ENCODE assay signal across 17 cellular contexts in the genomic region with DNA sequence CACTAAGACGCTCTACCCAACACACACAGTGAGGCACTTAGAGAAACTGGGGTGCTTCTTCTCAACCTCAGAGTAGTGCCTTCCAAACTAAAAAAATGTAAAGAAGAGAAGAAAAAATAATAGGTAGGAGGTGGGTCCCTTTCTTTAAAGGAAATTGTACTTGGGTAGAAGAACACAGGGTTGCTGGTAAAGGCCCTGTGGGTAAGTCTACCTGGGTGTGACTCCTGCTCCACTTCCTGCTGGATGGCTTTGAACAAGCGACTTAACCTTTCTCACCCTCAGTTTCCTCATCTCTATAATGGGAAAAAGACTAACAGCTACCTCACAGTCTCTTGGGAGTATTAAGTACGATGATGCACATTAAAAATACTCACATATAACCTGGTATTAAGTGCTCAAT. TPM values are rescaled to one million over a fixed set of nuclear protein-coding genes. Genes with fewer than 3 reads are reported as not detected.
DNase-seq lines count a peak whose midpoint lies in the region; ATAC-seq, FAIRE-seq and TF ChIP-seq lines count a peak whose summit lies in the region.
"Had no signal": no experiment of that assay in that cellular context is flagged by ENCODE, and none has a peak within 500 bp of the region (broad histone marks: within the 10 kb centered on the region; RNA-seq: fewer than 3 reads in every experiment).

No MANE protein-coding gene starts in this region.

- no peak overlapping the region for H2BK5ac ChIP-seq in neuronal stem cell (ENCODE audit: low read length)

- 0% methylated on average over 3 of the region's 3 CpGs for WGBS in K562 (ENCODE audit: insufficient coverage, low coverage, missing lambda C conversion rate)
- no CpG with 5 or more reads among the region's 3 CpGs for WGBS in neuronal stem cell (ENCODE audit: extremely low coverage in 2 of 2, insufficient read length in 2 of 2, insufficient replicate concordance in 1 of 2), 2 donors

- H3K9ac ChIP-seq in BLaER1 (no peak overlapping the region), K562 (ENCODE audit: insufficient read depth in 1 of 2, low read depth in 2 of 2, low read length in 2 of 2) (no peak overlapping the region), neuronal stem cell (ENCODE audit: low read depth, low read length, poor library complexity) (no peak overlapping the region)

- H3K27ac ChIP-seq in BLaER1 (no peak overlapping the region), K562 (ENCODE audit: extremely low read depth, low read depth, low read length) (no peak overlapping the region), neuronal stem cell (replicated peaks; ENCODE audit: low read length) (no peak overlapping the region)
- no peak overlapping the region for H3K27ac ChIP-seq in CD4-positive, alpha-beta memory T cell (ENCODE audit: low read depth, low read length)

- H3K27ac Mint-ChIP-seq in activated CD4-positive, alpha-beta T cell treated with anti-CD3 and anti-CD28 coated beads, Interleukin-2, amount 10 ng/mL, durations not matched to agents 7 days and 5 days: peak overlapping the region; percentile 81
- peak overlapping the region; percentile 32 to 91 (median 64) for H3K27ac Mint-ChIP-seq in CD4-positive, alpha-beta memory T cell

- H4K8ac ChIP-seq in neuronal stem cell (ENCODE audit: low read depth, low read length): no peak overlapping the region

- H3K4me2 ChIP-seq in BLaER1 (peak overlapping the region; percentile 60), K562 (ENCODE audit: insufficient read depth, low read length) (no peak overlapping the region), neuronal stem cell (ENCODE audit: insufficient read depth, low read length, poor library complexity, severe bottlenecking) (no peak overlapping the region)

- H2BK120ac ChIP-seq in neuronal stem cell (ENCODE audit: low read depth, low read length): no peak overlapping the region

- H2BK15ac ChIP-seq in neuronal stem cell (ENCODE audit: low read length): no peak overlapping the region

- no peaks in the 10 kb centered on the region for H3K36me3 ChIP-seq in BLaER1
- no peaks in the 10 kb centered on the region for H3K36me3 ChIP-seq in CD4-positive, alpha-beta memory T cell (ENCODE audit: insufficient read depth, low read length)
- H3K36me3 ChIP-seq in K562 (ENCODE audit: control insufficient read depth, insufficient read depth, low read length): no peaks in the 10 kb centered on the region
- H3K36me3 ChIP-seq in neuronal stem cell (replicated peaks in 1 of 2; ENCODE audit: control insufficient read depth in 2 of 2, insufficient read depth in 2 of 2, low read length in 2 of 2): no peaks in the 10 kb centered on the region
- H3K36me3 ChIP-seq: HAP-1 had no signal

- no peak overlapping the region for H3K4ac ChIP-seq in neuronal stem cell (ENCODE audit: low read length)

- no peak overlapping the region for H3K4me3 Mint-ChIP-seq in activated CD4-positive, alpha-beta T cell treated with anti-CD3 and anti-CD28 coated beads, Interleukin-2, amount 10 ng/mL, durations not matched to agents 7 days and 5 days
- peak overlapping the region in 7 of 8 donors; percentile 30 to 69 (median 63) for H3K4me3 Mint-ChIP-seq in CD4-positive, alpha-beta memory T cell

- H3K4me1 ChIP-seq in BLaER1 (peaks cover 29% of the 10 kb centered on the region), K562 (replicated peaks in 1 of 2; ENCODE audit: control insufficient read depth in 2 of 2, insufficient read depth in 2 of 2, low read length in 2 of 2) (no peaks in the 10 kb centered on the region), neuronal stem cell (ENCODE audit: control insufficient read depth in 2 of 2, insufficient read depth in 1 of 2, low read depth in 1 of 2, low read length in 2 of 2) (no peaks in the 10 kb centered on the region)
- H3K4me1 ChIP-seq in CD4-positive, alpha-beta memory T cell (ENCODE audit: insufficient read depth, low read length): peaks cover 41% of the 10 kb centered on the region
- H3K4me1 ChIP-seq: HAP-1 had no signal

- H3K14ac ChIP-seq in neuronal stem cell (ENCODE audit: low read length): no peak overlapping the region

- H2BK12ac ChIP-seq in neuronal stem cell (ENCODE audit: low read length): no peak overlapping the region

- no peak overlapping the region for H4K91ac ChIP-seq in neuronal stem cell (ENCODE audit: low read depth, low read length, poor library complexity)

- no peaks in the 10 kb centered on the region for H3K9me3 Mint-ChIP-seq in activated CD4-positive, alpha-beta T cell treated with anti-CD3 and anti-CD28 coated beads, Interleukin-2, amount 10 ng/mL, durations not matched to agents 7 days and 5 days
- peaks cover 0 to 5% (median 0%) of the 10 kb centered on the region in 8 donors for H3K9me3 Mint-ChIP-seq in CD4-positive, alpha-beta memory T cell

- in situ Hi-C loops in K562 (cut with MboI): no loop called here

- H3K79me2 ChIP-seq in K562 (ENCODE audit: control insufficient read depth, insufficient read depth, low read length): no peaks in the 10 kb centered on the region

- FAIRE-seq in K562 (lab: Jason Lieb, UNC): no peak
- FAIRE-seq: H1, HepG2, HTR-8/SVneo had no signal

- no TSS peak for BruUV-seq in K562 (replicated peaks; lab: Mats Ljungman, UMichigan)

- H3K18ac ChIP-seq in neuronal stem cell (ENCODE audit: low read length): no peak overlapping the region

- H3K27me3 ChIP-seq in BLaER1 (no peaks in the 10 kb centered on the region), K562 (ENCODE audit: control insufficient read depth in 2 of 2, insufficient read depth in 2 of 2, low read length in 2 of 2) (no peaks in the 10 kb centered on the region), neuronal stem cell (ENCODE audit: control insufficient read depth in 3 of 3, insufficient read depth in 3 of 3, low read depth in 1 of 3, low read length in 3 of 3) (peaks cover 0 to 2% (median 0%) of the 10 kb centered on the region in 3 experiments)
- no peaks in the 10 kb centered on the region for H3K27me3 ChIP-seq in CD4-positive, alpha-beta memory T cell (ENCODE audit: insufficient read depth, low read length)

- H3K4me3 ChIP-seq in BLaER1: no peak overlapping the region
- H3K4me3 ChIP-seq in CD4-positive, alpha-beta memory T cell (ENCODE audit: low read length in 2 of 2): no peak overlapping the region
- H3K4me3 ChIP-seq in K562: no peak overlapping the region
- no peak overlapping the region for H3K4me3 ChIP-seq in neuronal stem cell (ENCODE audit: low read length in 2 of 2)
- H3K4me3 ChIP-seq: HAP-1 had no signal

- no peak overlapping the region for H3K23ac ChIP-seq in neuronal stem cell (ENCODE audit: low read depth, low read length, poor library complexity)

- H2AFZ ChIP-seq in K562 (ENCODE audit: low read depth, low read length): no peak overlapping the region
- no peak overlapping the region for H2AFZ ChIP-seq in neuronal stem cell (ENCODE audit: low read length)

- H3K36me3 Mint-ChIP-seq in activated CD4-positive, alpha-beta T cell treated with anti-CD3 and anti-CD28 coated beads, Interleukin-2, amount 10 ng/mL, durations not matched to agents 7 days and 5 days (ENCODE audit: low read depth): no peaks in the 10 kb centered on the region
- no peaks in the 10 kb centered on the region for H3K36me3 Mint-ChIP-seq in CD4-positive, alpha-beta memory T cell

- no peak for TF ChIP-seq RAD21 in K562 (CRISPR knock-in tag; conservative IDR thresholded peaks at IDR 0.05 in 1 of 2, IDR thresholded peaks at IDR 0.05 in 1 of 2)

- no peaks in the 10 kb centered on the region for H3K9me3 ChIP-seq in BLaER1
- H3K9me3 ChIP-seq in CD4-positive, alpha-beta memory T cell (ENCODE audit: control insufficient read depth in 1 of 2, low read length in 2 of 2): no peaks in the 10 kb centered on the region
- no peaks in the 10 kb centered on the region for H3K9me3 ChIP-seq in K562 (replicated peaks; ENCODE audit: control insufficient read depth, insufficient read depth, low read depth, low read length)
- H3K9me3 ChIP-seq in neuronal stem cell (replicated peaks in 1 of 2; ENCODE audit: control insufficient read depth in 2 of 2, insufficient read depth in 1 of 2, low read depth in 1 of 2, low read length in 2 of 2): no peaks in the 10 kb centered on the region
- H3K9me3 ChIP-seq: HAP-1 had no signal

- peaks cover 30% of the 10 kb centered on the region for H3K4me1 Mint-ChIP-seq in activated CD4-positive, alpha-beta T cell treated with anti-CD3 and anti-CD28 coated beads, Interleukin-2, amount 10 ng/mL, durations not matched to agents 7 days and 5 days
- H3K4me1 Mint-ChIP-seq in CD4-positive, alpha-beta memory T cell: peaks cover 44 to 78% (median 62%) of the 10 kb centered on the region in 4 donors

- no peak for TF ChIP-seq POLR2A in K562 (conservative IDR thresholded peaks at IDR 0.05)

- ATAC-seq in K562: no peak
- ATAC-seq: HepG2 had no signal

- no peak for TF ChIP-seq CTCF in K562 (IDR thresholded peaks at IDR 0.05 in 2 of 3, conservative IDR thresholded peaks at IDR 0.05 in 1 of 3; ENCODE audit: insufficient read depth in 2 of 3, low read depth in 1 of 3, low read length in 3 of 3)

- intact Hi-C loops in CD4-positive, alpha-beta memory T cell (cut with micrococcal nuclease): no loop called here
- intact Hi-C loops in K562 (cut with micrococcal nuclease): no loop called here

- no peaks in the 10 kb centered on the region for H3K79me1 ChIP-seq in neuronal stem cell (ENCODE audit: low read depth, low read length)

- no peak for DNase-seq in activated CD4-positive, alpha-beta T cell treated with anti-CD3 and anti-CD28 coated beads, Interleukin-2, amount 10 ng/mL, durations not matched to agents 7 days and 5 days
- no peak for DNase-seq in activated CD4-positive, alpha-beta T cell treated with anti-CD3 and anti-CD28 coated beads, Interleukin-2, amount 50 U/mL, for 4 hours
- DNase-seq in CD4-positive, alpha-beta memory T cell: peak in 1 of 5 donors; percentile 4
- no peak for DNase-seq in K562 (ENCODE audit: extremely low read depth in 1 of 4, low spot score in 3 of 4)
- DNase-seq in HPDE6-E6E7 (ENCODE audit: extremely low spot score): no peak
- DNase-seq in neuronal stem cell (ENCODE audit: low spot score): no peak
- DNase-seq in NCI-H446 treated with DMSO at 0.1 percent for 48 hours (lab: John Stamatoyannopoulos, UW): no peak
- DNase-seq: 8988T, AML-193, C1 segment of cervical spinal cord, DMS53, GF-D8 had no signal

- no peaks in the 10 kb centered on the region for H4K20me1 ChIP-seq in BLaER1
- H4K20me1 ChIP-seq in K562 (replicated peaks; ENCODE audit: control insufficient read depth, insufficient read depth, low read length): no peaks in the 10 kb centered on the region

- H3K9me1 ChIP-seq in K562 (ENCODE audit: control insufficient read depth, insufficient read depth, low read length): no peaks in the 10 kb centered on the region

- no peak overlapping the region for H2AK5ac ChIP-seq in neuronal stem cell (ENCODE audit: low read depth, low read length)

- CTCF ChIA-PET in activated CD4-positive, alpha-beta T cell treated with anti-CD3 and anti-CD28 coated beads, Interleukin-2, amount 10 ng/mL, durations not matched to agents 7 days and 5 days (lab: Charles Lee): no interaction called here
- CTCF ChIA-PET in CD4-positive, alpha-beta memory T cell (lab: Charles Lee; ENCODE audit: partially characterized antibody): interaction anchor here (1.1 to 1.3 kb wide), 2 partner anchors 8 to 131 kb away, joined by 3 to 4 read pairs; no protein-coding TSS in a partner anchor
- CTCF ChIA-PET in K562 (lab: Yijun Ruan, JAX; ENCODE audit: low intra/inter-chr PET ratio): no interaction called here

- no peak for TF ChIP-seq EP300 in K562 (IDR thresholded peaks at IDR 0.05; ENCODE audit: low read length)

- POLR2A ChIA-PET in activated CD4-positive, alpha-beta T cell treated with anti-CD3 and anti-CD28 coated beads, Interleukin-2, amount 10 ng/mL, durations not matched to agents 7 days and 5 days (lab: Charles Lee): no interaction called here
- POLR2A ChIA-PET in CD4-positive, alpha-beta memory T cell (lab: Charles Lee; ENCODE audit: partially characterized antibody): interaction anchor here (0.7 to 2.9 kb wide), 3 partner anchors 8 to 185 kb away, joined by 3 to 10 read pairs (median 3); partner anchors contain the start of gene G3BP1
- POLR2A ChIA-PET in K562 (lab: Yijun Ruan, JAX): interaction anchor here (0.5 kb wide), 1 partner anchor 249 kb away, joined by 3 read pairs; no protein-coding TSS in a partner anchor

- H3K27me3 Mint-ChIP-seq in activated CD4-positive, alpha-beta T cell treated with anti-CD3 and anti-CD28 coated beads, Interleukin-2, amount 10 ng/mL, durations not matched to agents 7 days and 5 days: no peaks in the 10 kb centered on the region
- H3K27me3 Mint-ChIP-seq in CD4-positive, alpha-beta memory T cell: no peaks in the 10 kb centered on the region

RNA-seq across cellular contexts. Expression of gene GLRA1, which starts 32.1 kb away (rescaled TPM):
- not detected for total RNA-seq in activated CD4-positive, alpha-beta T cell treated with anti-CD3 and anti-CD28 coated beads, Interleukin-2, amount 10 ng/mL, durations not matched to agents 7 days and 5 days
- not detected for total RNA-seq in CD4-positive, alpha-beta memory T cell
- not detected for polyA plus RNA-seq in CD4-positive, alpha-beta memory T cell
- not detected in 2 replicates for total RNA-seq in K562 (2011; cell fraction: chromatin; rRNA removed; ENCODE audit: low replicate concordance)
- total RNA-seq in K562 (2011; cell fraction: nucleolus; rRNA removed): not detected in 2 replicates
- total RNA-seq in K562 (2011; cell fraction: nucleoplasm; rRNA removed): not detected in 2 replicates
- not detected in 2 replicates for total RNA-seq in K562 (2014; rRNA removed)
- not detected in 2 replicates for total RNA-seq in K562 (2014; rRNA removed; fragmentation: Illumina TruSeq; extraction: Trizol)
- not detected in 2 replicates for total RNA-seq in K562 (2015; rRNA removed; fragmentation: Illumina TruSeq; extraction: Trizol)
- total RNA-seq in K562 (2021): not detected in 2 replicates
- polyA plus RNA-seq in K562 (2011; rRNA removed): not detected in 2 replicates
- polyA plus RNA-seq in K562 (2011; cell fraction: cytosol; rRNA removed): not detected in 2 replicates
- not detected in 2 replicates for polyA plus RNA-seq in K562 (2011; cell fraction: nucleus; rRNA removed)
- not detected in 2 replicates for polyA plus RNA-seq in K562 (2012)
- not detected in 2 replicates for polyA plus RNA-seq in K562 (2014; fragmentation: Illumina TruSeq; extraction: Trizol)
- not detected for polyA plus RNA-seq in K562 (2014; fragmentation: Nextera tagmentation; extraction: Ambion mirVana)
- not detected in 2 replicates for polyA plus RNA-seq in K562 (2014; rRNA removed)
- polyA minus RNA-seq in K562 (2011; rRNA and poly(A)+ RNA removed): not detected in 2 replicates
- not detected in 2 replicates for polyA minus RNA-seq in K562 (2011; cell fraction: cytosol; rRNA and poly(A)+ RNA removed)
- polyA minus RNA-seq in K562 (2011; cell fraction: nucleus; rRNA and poly(A)+ RNA removed): not detected in 2 replicates
- not detected for polyA plus RNA-seq in neuronal stem cell (2013, experiment 1 of 2)
- polyA plus RNA-seq in neuronal stem cell (2013, experiment 2 of 2): not detected
- total RNA-seq: H1, HepG2 had no signal
- polyA plus RNA-seq: H1, HepG2 had no signal
